Comparison of ENCODE assay signal across 21 cellular contexts in genomic region chr1:11617314-11617713, GRCh38. TPM values are rescaled to one million over a fixed set of nuclear protein-coding genes. Genes with fewer than 3 reads are reported as not detected.
A peak's percentile ranks its signal among the peaks of the same experiment; 100 is the strongest.
DNase-seq lines count a peak whose midpoint lies in the region; ATAC-seq, FAIRE-seq and TF ChIP-seq lines count a peak whose summit lies in the region.
"Had no signal": no experiment of that assay in that cellular context is flagged by ENCODE, and none has a peak within 500 bp of the region (broad histone marks: within the 10 kb centered on the region; RNA-seq: fewer than 3 reads in every experiment).

No MANE protein-coding gene starts in this region.

- intact Hi-C loops in activated naive CD4-positive, alpha-beta T cell treated with anti-CD3 and anti-CD28 coated beads for 36 hours (cut with micrococcal nuclease): no loop called here

- H3K27me3 Mint-ChIP-seq in activated naive CD4-positive, alpha-beta T cell treated with anti-CD3 and anti-CD28 coated beads for 36 hours (ENCODE audit: low read depth): peaks cover 3% of the 10 kb centered on the region

- H3K14ac ChIP-seq in H1 (ENCODE audit: insufficient read length) (no peak overlapping the region), mesenchymal stem cell (ENCODE audit: low read length in 2 of 2) (no peak overlapping the region)

- H3K27me3 ChIP-seq in H1 (replicated peaks in 1 of 4; ENCODE audit: control insufficient read depth in 3 of 4, extremely low read depth in 1 of 4, insufficient read depth in 3 of 4, low read length in 3 of 4) (peaks cover 0 to 2% (median 0%) of the 10 kb centered on the region in 4 experiments; a peak in 1 of 7 replicates), mesenchymal stem cell (ENCODE audit: control insufficient read depth in 1 of 2, insufficient read depth in 1 of 2, low read length in 2 of 2) (peaks cover 7 to 81% of the 10 kb centered on the region in 2 experiments)
- H3K27me3 ChIP-seq: right atrium auricular region had no signal

- H2AK5ac ChIP-seq in H1 (ENCODE audit: low read depth, low read length) (no peak overlapping the region; the same call in 1 of the 2 replicates), mesenchymal stem cell (ENCODE audit: low read length, severe bottlenecking) (no peak overlapping the region)

- H3K9me3 ChIP-seq in H1 (ENCODE audit: insufficient read depth in 2 of 2, low read depth in 1 of 2, low read length in 1 of 2) (no peaks in the 10 kb centered on the region), mesenchymal stem cell (ENCODE audit: control insufficient read depth, low read length) (peaks cover 4% of the 10 kb centered on the region)
- H3K9me3 ChIP-seq: right atrium auricular region, SJCRH30, upper lobe of right lung had no signal

- no peaks in the 10 kb centered on the region for H3K23me2 ChIP-seq in H1 (ENCODE audit: low read depth, low read length)

- no peaks in the 10 kb centered on the region for H4K20me1 ChIP-seq in H1 (replicated peaks in 1 of 2; ENCODE audit: control insufficient read depth in 1 of 2, insufficient read depth in 2 of 2, low read length in 2 of 2)

- H2BK15ac ChIP-seq in H1 (ENCODE audit: low read length) (no peak overlapping the region), mesenchymal stem cell (ENCODE audit: low read depth, poor library complexity, severe bottlenecking) (no peak overlapping the region)

- H3K4me1 ChIP-seq in H1 (replicated peaks in 1 of 4; ENCODE audit: control insufficient read depth in 3 of 4, insufficient read depth in 4 of 4, low read length in 3 of 4) (no peaks in the 10 kb centered on the region), mesenchymal stem cell (ENCODE audit: control insufficient read depth, insufficient read depth, low read depth, low read length) (no peaks in the 10 kb centered on the region)
- H3K4me1 ChIP-seq: SJCRH30, upper lobe of right lung had no signal

- no peaks in the 10 kb centered on the region for H3K4me1 Mint-ChIP-seq in activated naive CD4-positive, alpha-beta T cell treated with anti-CD3 and anti-CD28 coated beads for 36 hours (ENCODE audit: low read depth)
- H3K4me1 Mint-ChIP-seq: mesothelial cell of epicardium had no signal

- no peaks in the 10 kb centered on the region for H3K9me3 Mint-ChIP-seq in activated naive CD4-positive, alpha-beta T cell treated with anti-CD3 and anti-CD28 coated beads for 36 hours
- H3K9me3 Mint-ChIP-seq: CD8-positive, alpha-beta T cell; mesothelial cell of epicardium; T-helper 2 cell treated with Interferon-gamma antibody and Interleukin-4, amounts not matched to agents 5 μg/mL and 100 μg/mL, for 36 hours had no signal

- no peak overlapping the region for H3K56ac ChIP-seq in H1 (replicated peaks; ENCODE audit: insufficient read length, low read depth, low read length)

- 68% methylated on average over 6 of the region's 7 CpGs; no CpG with 5 or more reads in 1 of the 2 experiments for WGBS in H1 (ENCODE audit: extremely low coverage in 1 of 2, insufficient coverage in 1 of 2, insufficient read length in 1 of 2, insufficient replicate concordance in 2 of 2, low coverage in 1 of 2, low lambda C conversion rate in 2 of 2, missing lambda C conversion rate in 1 of 2), 2 experiments
- 71% methylated on average over 7 of the region's 7 CpGs for WGBS in mesenchymal stem cell

- peak in 2 of 3 experiments; percentile 21 to 22; a peak in 2 of 4 replicates for TF ChIP-seq CTCF in H1 (IDR thresholded peaks at IDR 0.05; ENCODE audit: control extremely low read depth in 1 of 3, insufficient read depth in 1 of 3, low read depth in 1 of 3, low read length in 3 of 3)

- no peak overlapping the region for H3K23ac ChIP-seq in H1 (ENCODE audit: insufficient read length)
- H3K23ac ChIP-seq in mesenchymal stem cell (ENCODE audit: low read length in 2 of 2): no peak overlapping the region

- H3K18ac ChIP-seq in H1 (ENCODE audit: extremely low read depth, low read length) (no peak overlapping the region), mesenchymal stem cell (ENCODE audit: low read depth in 1 of 2, low read length in 2 of 2) (no peak overlapping the region)

- no peaks in the 10 kb centered on the region; a peak in 1 of 8 replicates for H3K36me3 ChIP-seq in H1 (ENCODE audit: control insufficient read depth in 2 of 4, insufficient read depth in 4 of 4, low read length in 3 of 4)
- no peaks in the 10 kb centered on the region for H3K36me3 ChIP-seq in mesenchymal stem cell (ENCODE audit: control insufficient read depth in 1 of 2, insufficient read depth in 2 of 2, low read depth in 1 of 2, low read length in 2 of 2)
- H3K36me3 ChIP-seq: right atrium auricular region, SJCRH30, upper lobe of right lung had no signal

- TF ChIP-seq EP300 in H1 (IDR thresholded peaks at IDR 0.05; ENCODE audit: borderline replicate concordance in 1 of 2, low read depth in 2 of 2, low read length in 2 of 2): no peak

- H2AFZ ChIP-seq in H1 (ENCODE audit: low read length): no peak overlapping the region
- H2AFZ ChIP-seq in mesenchymal stem cell (ENCODE audit: low read depth, low read length): no peak overlapping the region

- DNase-seq in NCI-H82 (lab: John Stamatoyannopoulos, UW): peak; percentile 26
- no peak for DNase-seq in NCI-H82 treated with DMSO at 0.1 percent for 48 hours (lab: John Stamatoyannopoulos, UW; ENCODE audit: unreplicated experiment)
- DNase-seq in NCI-H345 (lab: John Stamatoyannopoulos, UW): peak; percentile 72
- DNase-seq in H1 (ENCODE audit: low read depth in 1 of 2, low spot score in 2 of 2): no peak
- no peak for DNase-seq in activated naive CD4-positive, alpha-beta T cell treated with anti-CD3 and anti-CD28 coated beads for 36 hours
- DNase-seq in mesenchymal stem cell: no peak
- DNase-seq in stimulated activated CD4-positive, alpha-beta T cell treated with anti-CD3 and anti-CD28 coated beads, Interleukin-12 subunit alpha, Interleukin-12 subunit beta, amount 100 ng/mL, for 4 hours: no peak
- DNase-seq: activated CD4-positive, alpha-beta T cell treated with anti-CD3 and anti-CD28 coated beads for 4 hours; activated CD8-positive, alpha-beta memory T cell treated with anti-CD3 and anti-CD28 coated beads, Interleukin-2, amount 50 U/mL, for 4 hours; activated gamma-delta T cell treated with Interleukin-2 at 50 U/mL for 16 hours; CD8-positive, alpha-beta T cell; cerebellar nuclear complex; IMR-90; NCI-H2171; SJCRH30; stimulated activated naive CD8-positive, alpha-beta T cell treated with anti-CD3 and anti-CD28 coated beads, Interleukin-15, Interleukin-2, amounts not matched to agents 100 U/mL and 50 U/mL, for 24 hours; upper lobe of right lung had no signal

- no peak overlapping the region for H3K4me3 Mint-ChIP-seq in activated naive CD4-positive, alpha-beta T cell treated with anti-CD3 and anti-CD28 coated beads for 36 hours
- H3K4me3 Mint-ChIP-seq: CD8-positive, alpha-beta T cell; mesothelial cell of epicardium; T-helper 2 cell treated with Interferon-gamma antibody and Interleukin-4, amounts not matched to agents 5 μg/mL and 100 μg/mL, for 36 hours had no signal

- no peak for TF ChIP-seq POLR2A in H1 (IDR thresholded peaks at IDR 0.05; ENCODE audit: control extremely low read depth in 1 of 2, low read depth in 2 of 2, low read length in 2 of 2)

- H4K91ac ChIP-seq in H1 (replicated peaks; ENCODE audit: insufficient read length, low read length): no peak overlapping the region
- no peak overlapping the region for H4K91ac ChIP-seq in mesenchymal stem cell (ENCODE audit: low read length)

- peak in 1 of 2 experiments; percentile 29; a peak in 1 of 4 replicates for TF ChIP-seq RAD21 in H1 (IDR thresholded peaks at IDR 0.05 in 1 of 2, conservative IDR thresholded peaks at IDR 0.05 in 1 of 2; ENCODE audit: low read depth in 2 of 2, low read length in 2 of 2)

- no peaks in the 10 kb centered on the region for H3K79me2 ChIP-seq in H1 (ENCODE audit: control insufficient read depth in 1 of 2, insufficient read depth in 2 of 2, low read length in 2 of 2)

- CTCF ChIA-PET in H1 (lab: Charles Lee; ENCODE audit: partially characterized antibody): interaction anchor here (0.6 to 2.6 kb wide), 11 partner anchors 16 to 240 kb away, joined by 3 to 15 read pairs (median 4); no protein-coding TSS in a partner anchor
- CTCF ChIA-PET in activated naive CD4-positive, alpha-beta T cell treated with anti-CD3 and anti-CD28 coated beads for 36 hours (lab: Charles Lee): interaction anchor here (1.3 kb wide), 1 partner anchor 25 kb away, joined by 3 read pairs; no protein-coding TSS in a partner anchor

- no peak overlapping the region for H4K5ac ChIP-seq in H1 (ENCODE audit: insufficient read length, low read depth, low read length)

- H2BK12ac ChIP-seq in H1 (ENCODE audit: low read depth, low read length) (no peak overlapping the region), mesenchymal stem cell (ENCODE audit: low read length in 2 of 2) (no peak overlapping the region)

- FAIRE-seq in H1 (lab: Jason Lieb, UNC): no peak

- H4K8ac ChIP-seq in H1 (ENCODE audit: extremely low read depth, insufficient read depth, low read length): no peak overlapping the region
- H4K8ac ChIP-seq in mesenchymal stem cell (ENCODE audit: low read length): no peak overlapping the region

- no peak overlapping the region for H3K4ac ChIP-seq in H1 (replicated peaks; ENCODE audit: insufficient read length, low read depth, low read length)
- no peak overlapping the region for H3K4ac ChIP-seq in mesenchymal stem cell (ENCODE audit: low read depth in 1 of 2, low read length in 2 of 2)

- H2BK5ac ChIP-seq in H1 (ENCODE audit: low read depth, low read length) (no peak overlapping the region), mesenchymal stem cell (ENCODE audit: low read depth, low read length, poor library complexity, severe bottlenecking) (no peak overlapping the region)

- H3K79me1 ChIP-seq in H1 (ENCODE audit: low read depth, low read length): no peaks in the 10 kb centered on the region
- no peaks in the 10 kb centered on the region for H3K79me1 ChIP-seq in mesenchymal stem cell (replicated peaks; ENCODE audit: low read length, poor library complexity, severe bottlenecking)

- no peak overlapping the region for H3K27ac ChIP-seq in H1 (ENCODE audit: low read depth, low read length)
- H3K27ac ChIP-seq in mesenchymal stem cell (ENCODE audit: low read length, poor library complexity, severe bottlenecking): no peak overlapping the region
- H3K27ac ChIP-seq: right atrium auricular region, SJCRH30, upper lobe of right lung had no signal

- ATAC-seq in HG03280 (IDR thresholded peaks at IDR 0.05; ENCODE audit: unreplicated experiment): no peak
- ATAC-seq: CD8-positive, alpha-beta T cell; stimulated activated naive CD8-positive, alpha-beta T cell treated with anti-CD3 and anti-CD28 coated beads, Interleukin-15, Interleukin-2, amounts not matched to agents 100 U/mL and 50 U/mL, for 24 hours; upper lobe of right lung had no signal

- no peak overlapping the region for H3K27ac Mint-ChIP-seq in activated naive CD4-positive, alpha-beta T cell treated with anti-CD3 and anti-CD28 coated beads for 36 hours
- H3K27ac Mint-ChIP-seq: CD8-positive, alpha-beta T cell; mesothelial cell of epicardium; T-helper 2 cell treated with Interferon-gamma antibody and Interleukin-4, amounts not matched to agents 5 μg/mL and 100 μg/mL, for 36 hours had no signal

- H2BK20ac ChIP-seq in H1 (ENCODE audit: low read length): no peak overlapping the region

- no peak overlapping the region for H2BK120ac ChIP-seq in H1 (replicated peaks; ENCODE audit: low read depth, low read length)
- no peak overlapping the region for H2BK120ac ChIP-seq in mesenchymal stem cell (ENCODE audit: low read depth, low read length)

- no peak overlapping the region for H3K9ac ChIP-seq in H1 (replicated peaks in 1 of 4; ENCODE audit: extremely low read depth in 1 of 4, low read depth in 3 of 4, low read length in 3 of 4)
- no peak overlapping the region for H3K9ac ChIP-seq in mesenchymal stem cell (ENCODE audit: low read length)

- no peaks in the 10 kb centered on the region for H3K36me3 Mint-ChIP-seq in activated naive CD4-positive, alpha-beta T cell treated with anti-CD3 and anti-CD28 coated beads for 36 hours (ENCODE audit: low read depth)
- H3K36me3 Mint-ChIP-seq: CD8-positive, alpha-beta T cell; mesothelial cell of epicardium had no signal

- H3K4me3 ChIP-seq in H1 (ENCODE audit: extremely low read depth in 1 of 4, insufficient read depth in 2 of 4, low read depth in 3 of 4, low read length in 4 of 4) (no peak overlapping the region), mesenchymal stem cell (ENCODE audit: insufficient read depth in 1 of 2, low read depth in 1 of 2, low read length in 2 of 2) (no peak overlapping the region)
- H3K4me3 ChIP-seq: right atrium auricular region, SJCRH30, upper lobe of right lung had no signal

- H3K4me2 ChIP-seq in H1 (ENCODE audit: insufficient read depth in 1 of 2, low read depth in 2 of 2, low read length in 2 of 2) (no peak overlapping the region), mesenchymal stem cell (ENCODE audit: low read length, poor library complexity, severe bottlenecking) (no peak overlapping the region)

- POLR2A ChIA-PET in H1 (lab: Charles Lee; ENCODE audit: partially characterized antibody): interaction anchor here (0.5 to 1.4 kb wide), 2 partner anchors 16 to 202 kb away, joined by 3 read pairs; no protein-coding TSS in a partner anchor

RNA-seq across cellular contexts. Expression of gene FBXO2, which starts 36.9 kb away (rescaled TPM):
- total RNA-seq in H1 (2021; fragmentation: NEBNext Ultra II Directional; extraction: Animal tissue kit (Norgen Biotek cat#: 25700)): 51.3 and 55.5 TPM in 2 replicates
- polyA plus RNA-seq in H1 (2011; rRNA removed): 57.9 and 99.1 TPM in 2 replicates
- polyA plus RNA-seq in H1 (2011; cell fraction: cytosol; rRNA removed): 107 TPM
- polyA plus RNA-seq in H1 (2011; cell fraction: nucleus; rRNA removed): 78.1 TPM
- polyA plus RNA-seq in H1 (2012, experiment 1 of 2): 53.7 to 82.0 TPM (median 66.2 TPM) in 4 replicates
- 45.2 TPM for polyA plus RNA-seq in H1 (2012, experiment 2 of 2)
- polyA plus RNA-seq in H1 (2013, experiment 1 of 2): 38.0 TPM
- 39.6 TPM for polyA plus RNA-seq in H1 (2013, experiment 2 of 2)
- polyA minus RNA-seq in H1 (2011; rRNA and poly(A)+ RNA removed): 7.6 and 11.2 TPM in 2 replicates
- polyA minus RNA-seq in H1 (2011; cell fraction: cytosol; rRNA and poly(A)+ RNA removed): 19.2 TPM
- polyA minus RNA-seq in H1 (2011; cell fraction: nucleus; rRNA and poly(A)+ RNA removed): 17.7 TPM
- total RNA-seq in activated naive CD4-positive, alpha-beta T cell treated with anti-CD3 and anti-CD28 coated beads for 36 hours: 1 to 10 TPM in 1 of 2 experiments, under 1 TPM in 1; 0.77 to 1.1 TPM
- 3.1 TPM for polyA plus RNA-seq in mesenchymal stem cell (2013, experiment 1 of 2)
- 3.7 TPM for polyA plus RNA-seq in mesenchymal stem cell (2013, experiment 2 of 2)
- total RNA-seq: SJCRH30 had no signal

RNA-seq across cellular contexts. Expression of gene FBXO44, which starts 37.4 kb away (rescaled TPM):
- total RNA-seq in H1 (2021; fragmentation: NEBNext Ultra II Directional; extraction: Animal tissue kit (Norgen Biotek cat#: 25700)): 27.2 and 29.2 TPM in 2 replicates
- 27.0 and 43.0 TPM in 2 replicates for polyA plus RNA-seq in H1 (2011; rRNA removed)
- 42.8 TPM for polyA plus RNA-seq in H1 (2011; cell fraction: cytosol; rRNA removed)
- 137 TPM for polyA plus RNA-seq in H1 (2011; cell fraction: nucleus; rRNA removed)
- polyA plus RNA-seq in H1 (2012, experiment 1 of 2): 21.1 to 33.1 TPM (median 30.9 TPM) in 4 replicates
- 19.3 TPM for polyA plus RNA-seq in H1 (2012, experiment 2 of 2)
- 23.1 TPM for polyA plus RNA-seq in H1 (2013, experiment 1 of 2)
- polyA plus RNA-seq in H1 (2013, experiment 2 of 2): 21.5 TPM
- polyA minus RNA-seq in H1 (2011; rRNA and poly(A)+ RNA removed): 12.6 and 15.0 TPM in 2 replicates
- 17.6 TPM for polyA minus RNA-seq in H1 (2011; cell fraction: cytosol; rRNA and poly(A)+ RNA removed)
- 37.9 TPM for polyA minus RNA-seq in H1 (2011; cell fraction: nucleus; rRNA and poly(A)+ RNA removed)
- total RNA-seq in activated naive CD4-positive, alpha-beta T cell treated with anti-CD3 and anti-CD28 coated beads for 36 hours: 10 to 100 TPM; 21.6 to 23.6 TPM
- polyA plus RNA-seq in mesenchymal stem cell (2013, experiment 1 of 2): 17.4 TPM
- polyA plus RNA-seq in mesenchymal stem cell (2013, experiment 2 of 2): 14.8 TPM
- total RNA-seq: SJCRH30 had no signal

RNA-seq across cellular contexts. Expression of gene FBXO6, which starts 46.7 kb away (rescaled TPM):
- 0.29 and 0.54 TPM in 2 replicates for total RNA-seq in H1 (2021; fragmentation: NEBNext Ultra II Directional; extraction: Animal tissue kit (Norgen Biotek cat#: 25700))
- 0.86 and 1.2 TPM in 2 replicates for polyA plus RNA-seq in H1 (2011; rRNA removed)
- polyA plus RNA-seq in H1 (2011; cell fraction: cytosol; rRNA removed): 0.76 TPM
- 0.53 TPM for polyA plus RNA-seq in H1 (2011; cell fraction: nucleus; rRNA removed)
- 0.69 to 1.1 TPM (median 1.0 TPM) in 4 replicates for polyA plus RNA-seq in H1 (2012, experiment 1 of 2)
- polyA plus RNA-seq in H1 (2012, experiment 2 of 2): 0.62 TPM
- polyA plus RNA-seq in H1 (2013, experiment 1 of 2): 0.47 TPM
- polyA plus RNA-seq in H1 (2013, experiment 2 of 2): 0.39 TPM
- 0.19 and 0.32 TPM in 2 replicates for polyA minus RNA-seq in H1 (2011; rRNA and poly(A)+ RNA removed)
- polyA minus RNA-seq in H1 (2011; cell fraction: cytosol; rRNA and poly(A)+ RNA removed): not detected
- not detected for polyA minus RNA-seq in H1 (2011; cell fraction: nucleus; rRNA and poly(A)+ RNA removed)
- total RNA-seq in activated naive CD4-positive, alpha-beta T cell treated with anti-CD3 and anti-CD28 coated beads for 36 hours: 10 to 100 TPM; 20.0 to 20.6 TPM
- polyA plus RNA-seq in mesenchymal stem cell (2013, experiment 1 of 2): 6.2 TPM
- 6.3 TPM for polyA plus RNA-seq in mesenchymal stem cell (2013, experiment 2 of 2)
- total RNA-seq: SJCRH30 had no signal

Comparison
In these comparisons a context has a peak if more than half of its experiments do, and no peak if none do; other contexts are left out.
1. DNase-seq: peak in NCI-H82 (single experiment) and NCI-H345 (single experiment); none in NCI-H82 treated with DMSO at 0.1 percent for 48 hours (single experiment), H1 (0 of 2), activated naive CD4-positive, alpha-beta T cell treated with anti-CD3 and anti-CD28 coated beads for 36 hours (single experiment), mesenchymal stem cell (single experiment) and stimulated activated CD4-positive, alpha-beta T cell treated with anti-CD3 and anti-CD28 coated beads, Interleukin-12 subunit alpha, Interleukin-12 subunit beta, amount 100 ng/mL, for 4 hours (single experiment).
2. RNA of gene FBXO2, which starts 36.9 kb away (total RNA-seq): 51.3 to 55.5 TPM in H1; 0.77 to 1.1 TPM in activated naive CD4-positive, alpha-beta T cell treated with anti-CD3 and anti-CD28 coated beads for 36 hours; every median in the first group is over 10 times any median in the second.
3. RNA of gene FBXO6, which starts 46.7 kb away (total RNA-seq): 20.0 to 20.6 TPM in activated naive CD4-positive, alpha-beta T cell treated with anti-CD3 and anti-CD28 coated beads for 36 hours; 0.29 to 0.54 TPM in H1; every median in the first group is over 10 times any median in the second.